Comparison of ENCODE assay signal across 22 cellular contexts in the genomic region with DNA sequence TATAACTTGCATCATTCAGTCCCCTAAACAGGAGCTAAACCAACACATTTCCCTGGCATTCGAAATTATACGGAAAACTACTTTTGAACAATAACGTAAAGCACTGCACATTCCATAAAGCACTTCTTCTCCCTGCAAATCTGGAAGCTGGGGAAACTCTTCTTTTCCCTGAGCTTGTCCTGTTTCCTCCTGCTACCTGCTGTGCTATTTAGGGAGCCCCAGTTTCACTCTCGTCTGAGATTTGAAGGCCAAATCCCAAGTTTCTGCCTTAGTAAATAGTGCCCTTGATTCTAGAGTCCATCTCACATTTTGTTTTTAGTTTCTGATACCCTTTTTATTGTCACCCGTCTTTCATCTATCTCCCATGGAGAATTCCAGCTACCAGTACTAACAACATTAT.
"Had no signal": no experiment of that assay in that cellular context is flagged by ENCODE, and none has a peak within 500 bp of the region (broad histone marks: within the 10 kb centered on the region; RNA-seq: fewer than 3 reads in every experiment).

No MANE protein-coding gene starts in this region.

- H3K27ac ChIP-seq: HL-60, SJSA1 had no signal

- H3K27me3 ChIP-seq: SJSA1 had no signal

- H3K4me3 ChIP-seq: SJSA1, SK-N-MC had no signal

- DNase-seq: KBM-7, MV-4-11, NCI-H1092, NCI-H1105 treated with DMSO at 0.1 percent for 48 hours, NCI-H1417 treated with DMSO at 0.1 percent for 48 hours, NCI-H146, NCI-H1694 treated with DMSO at 0.1 percent for 48 hours, NCI-H2081, NCI-H2107, NCI-H2227 treated with DMSO at 0.1 percent for 48 hours, NCI-H446, NCI-H510A, NCI-H524 treated with DMSO at 0.1 percent for 48 hours, NCI-H69, NCI-H774, Right ventricle myocardium superior, RPMI8226, SIG-M5 had no signal

- FAIRE-seq: RCC 7860 had no signal

- H3K36me3 ChIP-seq: SJSA1 had no signal

- H3K4me1 ChIP-seq: SJSA1 had no signal

- H3K9me3 ChIP-seq: SJSA1 had no signal
